Comparison of ENCODE assay signal across 1 cellular context in genomic region chr1:65153635-65154034, GRCh38.
TF ChIP-seq lines count a peak whose summit lies in the region.

No MANE protein-coding gene starts in this region.

TF ChIP-seq in K562, 482 proteins besides CTCF, POLR2A, EP300 and RAD21 (continued from another document):
- TF ChIP-seq THAP12 (CRISPR knock-in tag; IDR thresholded peaks at IDR 0.05) (no peak), ZNF511 (CRISPR knock-in tag; IDR thresholded peaks at IDR 0.05) (no peak), ZBTB9 (CRISPR knock-in tag; IDR thresholded peaks at IDR 0.05) (no peak), MYC (IDR thresholded peaks at IDR 0.05; ENCODE audit: low read depth, low read length) (no peak), MYC (CRISPR knock-in tag; IDR thresholded peaks at IDR 0.05; ENCODE audit: borderline replicate concordance, low read depth) (no peak), MCM5 (IDR thresholded peaks at IDR 0.05; ENCODE audit: low read depth) (no peak)
